Comparison of ENCODE assay signal across 24 cellular contexts in genomic region chr5:139430015-139430414, GRCh38. TPM values are rescaled to one million over a fixed set of nuclear protein-coding genes. Genes with fewer than 3 reads are reported as not detected.
DNase-seq lines count a peak whose midpoint lies in the region; ATAC-seq, FAIRE-seq and TF ChIP-seq lines count a peak whose summit lies in the region.
"Had no signal": no experiment of that assay in that cellular context is flagged by ENCODE, and none has a peak within 500 bp of the region (broad histone marks: within the 10 kb centered on the region; RNA-seq: fewer than 3 reads in every experiment).

No MANE protein-coding gene starts in this region.

- no peak for TF ChIP-seq CTCF in activated CD8-positive, alpha-beta T cell treated with anti-CD3 and anti-CD28 coated beads for 36 hours (IDR thresholded peaks at IDR 0.05)

- intact Hi-C loops in activated CD8-positive, alpha-beta T cell treated with anti-CD3 and anti-CD28 coated beads for 36 hours (cut with micrococcal nuclease) = no loop called here

- DNase-seq in activated CD8-positive, alpha-beta T cell treated with anti-CD3 and anti-CD28 coated beads for 36 hours = no peak
- DNase-seq in activated CD8-positive, alpha-beta T cell treated with anti-CD3 and anti-CD28 coated beads, Interleukin-2, amount 10 ng/mL, durations not matched to agents 7 days and 5 days = no peak
- DNase-seq in stimulated activated naive CD8-positive, alpha-beta T cell treated with anti-CD3 and anti-CD28 coated beads, Interleukin-15, amount 100 ng/mL, for 72 hours = no peak
- no peak for DNase-seq in stimulated activated naive CD8-positive, alpha-beta T cell treated with anti-CD3 and anti-CD28 coated beads, Interleukin-15, Interleukin-2, amounts not matched to agents 100 U/mL and 50 U/mL, for 24 hours
- DNase-seq in activated naive CD8-positive, alpha-beta T cell treated with anti-CD3 and anti-CD28 coated beads for 36 hours = no peak
- DNase-seq in RPMI8226 (no peak), H54 (ENCODE audit: insufficient read length, low spot score) (no peak), SW480 (ENCODE audit: low spot score) (no peak)
- DNase-seq: Caco-2, DMS 273 treated with DMSO at 0.1 percent for 48 hours, DND-41, GM23248, MG63, NCI-H1417, NCI-H1694 treated with DMSO at 0.1 percent for 48 hours, NCI-H2081 treated with DMSO at 0.1 percent for 48 hours, NCI-H446, NCI-H526 had no signal

- ATAC-seq in activated CD8-positive, alpha-beta T cell treated with anti-CD3 and anti-CD28 coated beads for 36 hours = peak; percentile 17
- no peak for ATAC-seq in activated CD8-positive, alpha-beta T cell treated with anti-CD3 and anti-CD28 coated beads, Interleukin-2, amount 10 ng/mL, durations not matched to agents 7 days and 5 days
- peak; percentile 71 for ATAC-seq in stimulated activated naive CD8-positive, alpha-beta T cell treated with anti-CD3 and anti-CD28 coated beads, Interleukin-15, amount 100 ng/mL, for 72 hours
- ATAC-seq in stimulated activated naive CD8-positive, alpha-beta T cell treated with anti-CD3 and anti-CD28 coated beads, Interleukin-15, Interleukin-2, amounts not matched to agents 100 U/mL and 50 U/mL, for 24 hours = no peak
- ATAC-seq: A549, GM12878 had no signal

- peaks cover 11% of the 10 kb centered on the region for H3K4me1 Mint-ChIP-seq in activated CD8-positive, alpha-beta T cell treated with anti-CD3 and anti-CD28 coated beads for 36 hours (ENCODE audit: low read depth)
- peaks cover 8% of the 10 kb centered on the region for H3K4me1 Mint-ChIP-seq in activated CD8-positive, alpha-beta T cell treated with anti-CD3 and anti-CD28 coated beads, Interleukin-2, amount 10 ng/mL, durations not matched to agents 7 days and 5 days (ENCODE audit: low read depth)
- peaks cover 15% of the 10 kb centered on the region for H3K4me1 Mint-ChIP-seq in stimulated activated naive CD8-positive, alpha-beta T cell treated with anti-CD3 and anti-CD28 coated beads, Interleukin-15, amount 100 ng/mL, for 72 hours
- peaks cover 11% of the 10 kb centered on the region for H3K4me1 Mint-ChIP-seq in activated naive CD8-positive, alpha-beta T cell treated with anti-CD3 and anti-CD28 coated beads for 36 hours
- H3K4me1 Mint-ChIP-seq: B cell, CD14-positive monocyte had no signal

- no peak for TF ChIP-seq POLR2A in H54 (IDR thresholded peaks at IDR 0.05; ENCODE audit: low read depth, low read length)

- peaks cover 9% of the 10 kb centered on the region for H3K36me3 Mint-ChIP-seq in activated CD8-positive, alpha-beta T cell treated with anti-CD3 and anti-CD28 coated beads for 36 hours (ENCODE audit: low read depth)
- peaks cover 2% of the 10 kb centered on the region for H3K36me3 Mint-ChIP-seq in activated CD8-positive, alpha-beta T cell treated with anti-CD3 and anti-CD28 coated beads, Interleukin-2, amount 10 ng/mL, durations not matched to agents 7 days and 5 days (ENCODE audit: low read depth)
- peaks cover 13% of the 10 kb centered on the region for H3K36me3 Mint-ChIP-seq in activated naive CD8-positive, alpha-beta T cell treated with anti-CD3 and anti-CD28 coated beads for 36 hours

- H3K9me3 Mint-ChIP-seq in activated CD8-positive, alpha-beta T cell treated with anti-CD3 and anti-CD28 coated beads for 36 hours = no peaks in the 10 kb centered on the region
- H3K9me3 Mint-ChIP-seq in activated CD8-positive, alpha-beta T cell treated with anti-CD3 and anti-CD28 coated beads, Interleukin-2, amount 10 ng/mL, durations not matched to agents 7 days and 5 days (ENCODE audit: insufficient read depth) = no peaks in the 10 kb centered on the region
- no peaks in the 10 kb centered on the region for H3K9me3 Mint-ChIP-seq in stimulated activated naive CD8-positive, alpha-beta T cell treated with anti-CD3 and anti-CD28 coated beads, Interleukin-15, amount 100 ng/mL, for 72 hours
- no peaks in the 10 kb centered on the region for H3K9me3 Mint-ChIP-seq in activated naive CD8-positive, alpha-beta T cell treated with anti-CD3 and anti-CD28 coated beads for 36 hours
- H3K9me3 Mint-ChIP-seq: CD14-positive monocyte had no signal

- no peak overlapping the region for H3K27ac Mint-ChIP-seq in activated CD8-positive, alpha-beta T cell treated with anti-CD3 and anti-CD28 coated beads for 36 hours
- no peak overlapping the region for H3K27ac Mint-ChIP-seq in activated CD8-positive, alpha-beta T cell treated with anti-CD3 and anti-CD28 coated beads, Interleukin-2, amount 10 ng/mL, durations not matched to agents 7 days and 5 days
- H3K27ac Mint-ChIP-seq in stimulated activated naive CD8-positive, alpha-beta T cell treated with anti-CD3 and anti-CD28 coated beads, Interleukin-15, amount 100 ng/mL, for 72 hours = peak overlapping the region in 1 of 2 donors; percentile 78
- H3K27ac Mint-ChIP-seq in activated naive CD8-positive, alpha-beta T cell treated with anti-CD3 and anti-CD28 coated beads for 36 hours = peak overlapping the region; percentile 54
- H3K27ac Mint-ChIP-seq: B cell, CD14-positive monocyte had no signal

- no peaks in the 10 kb centered on the region for H3K27me3 Mint-ChIP-seq in activated CD8-positive, alpha-beta T cell treated with anti-CD3 and anti-CD28 coated beads for 36 hours
- no peaks in the 10 kb centered on the region for H3K27me3 Mint-ChIP-seq in activated CD8-positive, alpha-beta T cell treated with anti-CD3 and anti-CD28 coated beads, Interleukin-2, amount 10 ng/mL, durations not matched to agents 7 days and 5 days (ENCODE audit: low read depth)
- no peaks in the 10 kb centered on the region for H3K27me3 Mint-ChIP-seq in stimulated activated naive CD8-positive, alpha-beta T cell treated with anti-CD3 and anti-CD28 coated beads, Interleukin-15, amount 100 ng/mL, for 72 hours
- H3K27me3 Mint-ChIP-seq in activated naive CD8-positive, alpha-beta T cell treated with anti-CD3 and anti-CD28 coated beads for 36 hours = no peaks in the 10 kb centered on the region
- H3K27me3 Mint-ChIP-seq: B cell had no signal

- CTCF ChIA-PET in activated CD8-positive, alpha-beta T cell treated with anti-CD3 and anti-CD28 coated beads for 36 hours (lab: Charles Lee) = interaction anchor here (1.2 to 2.0 kb wide), 6 partner anchors 8 to 83 kb away, joined by 4 to 11 read pairs (median 4); no protein-coding TSS in a partner anchor
- CTCF ChIA-PET in activated CD8-positive, alpha-beta T cell treated with anti-CD3 and anti-CD28 coated beads, Interleukin-2, amount 10 ng/mL, durations not matched to agents 7 days and 5 days (lab: Charles Lee) = interaction anchor here (0.9 to 4.9 kb wide), 3 partner anchors 8 to 87 kb away, joined by 5 to 29 read pairs (median 7); no protein-coding TSS in a partner anchor

- no peak overlapping the region for H3K4me3 Mint-ChIP-seq in activated CD8-positive, alpha-beta T cell treated with anti-CD3 and anti-CD28 coated beads for 36 hours
- H3K4me3 Mint-ChIP-seq in activated CD8-positive, alpha-beta T cell treated with anti-CD3 and anti-CD28 coated beads, Interleukin-2, amount 10 ng/mL, durations not matched to agents 7 days and 5 days = no peak overlapping the region
- H3K4me3 Mint-ChIP-seq in stimulated activated naive CD8-positive, alpha-beta T cell treated with anti-CD3 and anti-CD28 coated beads, Interleukin-15, amount 100 ng/mL, for 72 hours = no peak overlapping the region
- no peak overlapping the region for H3K4me3 Mint-ChIP-seq in activated naive CD8-positive, alpha-beta T cell treated with anti-CD3 and anti-CD28 coated beads for 36 hours
- H3K4me3 Mint-ChIP-seq: B cell, CD14-positive monocyte had no signal

- FAIRE-seq in H54 (lab: Jason Lieb, UNC) = no peak
- FAIRE-seq: A549, GM12878 had no signal

- POLR2A ChIA-PET in activated CD8-positive, alpha-beta T cell treated with anti-CD3 and anti-CD28 coated beads for 36 hours (lab: Charles Lee) = interaction anchor here (0.6 to 1.8 kb wide), 6 partner anchors 9 to 82 kb away, joined by 3 to 7 read pairs (median 4); partner anchors contain the start of genes SMIM33 and STING1
- POLR2A ChIA-PET in activated CD8-positive, alpha-beta T cell treated with anti-CD3 and anti-CD28 coated beads, Interleukin-2, amount 10 ng/mL, durations not matched to agents 7 days and 5 days (lab: Charles Lee) = interaction anchor here (0.6 to 1.4 kb wide), 2 partner anchors 52 to 136 kb away, joined by 3 to 6 read pairs; partner anchors contain the start of gene STING1

RNA-seq across cellular contexts. Expression of gene DNAJC18, which starts 9.3 kb away (rescaled TPM):
- total RNA-seq in activated CD8-positive, alpha-beta T cell treated with anti-CD3 and anti-CD28 coated beads for 36 hours = 10 to 100 TPM; 24.9 to 27.5 TPM
- 1 to 10 TPM; 3.7 to 5.4 TPM for total RNA-seq in activated CD8-positive, alpha-beta T cell treated with anti-CD3 and anti-CD28 coated beads, Interleukin-2, amount 10 ng/mL, durations not matched to agents 7 days and 5 days
- 10 to 100 TPM; 20.5 to 21.8 TPM for total RNA-seq in activated naive CD8-positive, alpha-beta T cell treated with anti-CD3 and anti-CD28 coated beads for 36 hours

RNA-seq across cellular contexts. Expression of gene SPATA24, which starts 26.1 kb away (rescaled TPM):
- 1 to 10 TPM; 4.3 to 4.4 TPM for total RNA-seq in activated CD8-positive, alpha-beta T cell treated with anti-CD3 and anti-CD28 coated beads for 36 hours
- 1 to 10 TPM; 3.8 to 4.0 TPM for total RNA-seq in activated CD8-positive, alpha-beta T cell treated with anti-CD3 and anti-CD28 coated beads, Interleukin-2, amount 10 ng/mL, durations not matched to agents 7 days and 5 days
- total RNA-seq in activated naive CD8-positive, alpha-beta T cell treated with anti-CD3 and anti-CD28 coated beads for 36 hours = 1 to 10 TPM; 2.2 to 4.0 TPM

RNA-seq across cellular contexts. Expression of gene ECSCR, which starts 32.5 kb away (rescaled TPM):
- under 1 TPM in 1 of 2 experiments, not detected in 1; 0.25 TPM for total RNA-seq in activated CD8-positive, alpha-beta T cell treated with anti-CD3 and anti-CD28 coated beads for 36 hours
- total RNA-seq in activated CD8-positive, alpha-beta T cell treated with anti-CD3 and anti-CD28 coated beads, Interleukin-2, amount 10 ng/mL, durations not matched to agents 7 days and 5 days = not detected
- under 1 TPM; 0.36 to 0.49 TPM for total RNA-seq in activated naive CD8-positive, alpha-beta T cell treated with anti-CD3 and anti-CD28 coated beads for 36 hours
- total RNA-seq: B cell, Caco-2, GM23248, OCI-LY7 had no signal

RNA-seq across cellular contexts. Expression of gene PROB1, which starts 35.1 kb away (rescaled TPM):
- total RNA-seq in activated CD8-positive, alpha-beta T cell treated with anti-CD3 and anti-CD28 coated beads for 36 hours = 1 to 10 TPM; 3.9 to 4.1 TPM
- total RNA-seq in activated CD8-positive, alpha-beta T cell treated with anti-CD3 and anti-CD28 coated beads, Interleukin-2, amount 10 ng/mL, durations not matched to agents 7 days and 5 days = 1 to 10 TPM; 5.2 to 6.2 TPM
- 1 to 10 TPM; 5.5 to 6.2 TPM for total RNA-seq in activated naive CD8-positive, alpha-beta T cell treated with anti-CD3 and anti-CD28 coated beads for 36 hours

RNA-seq across cellular contexts. Expression of gene MZB1, which starts 40.3 kb away (rescaled TPM):
- total RNA-seq in activated CD8-positive, alpha-beta T cell treated with anti-CD3 and anti-CD28 coated beads for 36 hours = 10 to 100 TPM; 14.4 to 14.5 TPM
- 10 to 100 TPM; 19.0 to 19.9 TPM for total RNA-seq in activated CD8-positive, alpha-beta T cell treated with anti-CD3 and anti-CD28 coated beads, Interleukin-2, amount 10 ng/mL, durations not matched to agents 7 days and 5 days
- total RNA-seq in activated naive CD8-positive, alpha-beta T cell treated with anti-CD3 and anti-CD28 coated beads for 36 hours = 10 to 100 TPM; 10.4 to 10.6 TPM
- total RNA-seq: Caco-2, GM23248, LHCN-M2 had no signal

Comparison
In these comparisons a context has a peak if more than half of its experiments do, and no peak if none do; other contexts are left out.
1. ATAC-seq: peak in activated CD8-positive, alpha-beta T cell treated with anti-CD3 and anti-CD28 coated beads for 36 hours (single experiment) and stimulated activated naive CD8-positive, alpha-beta T cell treated with anti-CD3 and anti-CD28 coated beads, Interleukin-15, amount 100 ng/mL, for 72 hours (single experiment); none in activated CD8-positive, alpha-beta T cell treated with anti-CD3 and anti-CD28 coated beads, Interleukin-2, amount 10 ng/mL, durations not matched to agents 7 days and 5 days (single experiment) and stimulated activated naive CD8-positive, alpha-beta T cell treated with anti-CD3 and anti-CD28 coated beads, Interleukin-15, Interleukin-2, amounts not matched to agents 100 U/mL and 50 U/mL, for 24 hours (single experiment).